In genomic region chr2:215484570-215484969, GRCh38 we compare ENCODE assay signal across 23 cellular contexts.
"Had no signal": no experiment of that assay in that cellular context is flagged by ENCODE, and none has a peak within 500 bp of the region (broad histone marks: within the 10 kb centered on the region; RNA-seq: fewer than 3 reads in every experiment).

No MANE protein-coding gene starts in this region.

- H3K27me3 ChIP-seq: esophagus muscularis mucosa, foreskin keratinocyte, heart right ventricle, left lung had no signal

- H3K4me1 Mint-ChIP-seq: mesothelial cell of epicardium, naive B cell had no signal

- H3K27ac Mint-ChIP-seq: mesothelial cell of epicardium, naive B cell had no signal

- ATAC-seq: foreskin keratinocyte, heart right ventricle, left cardiac atrium, left lung, left ventricle myocardium superior, lower lobe of right lung, mucosa of descending colon had no signal

- DNase-seq: dermis blood vessel endothelial cell; dorsolateral prefrontal cortex; effector CD4-positive, alpha-beta T cell; effector memory CD4-positive, alpha-beta T cell; foreskin keratinocyte; glutamatergic neuron; head of caudate nucleus; heart right ventricle; hippocampal formation; left cardiac atrium; left lung; left ventricle myocardium superior; lower lobe of right lung; mesenchymal stem cell; mucosa of descending colon; naive B cell had no signal

- H3K4me1 ChIP-seq: esophagus muscularis mucosa, left lung, lower lobe of right lung had no signal

- H3K9me3 ChIP-seq: esophagus muscularis mucosa, heart right ventricle, left lung, lower lobe of right lung, mucosa of descending colon had no signal

- H3K27ac ChIP-seq: coronary artery, dorsolateral prefrontal cortex, esophagus muscularis mucosa, foreskin keratinocyte, heart right ventricle, left lung, lower lobe of right lung had no signal

- H3K36me3 Mint-ChIP-seq: mesothelial cell of epicardium, naive B cell had no signal

- FAIRE-seq: colon, endothelial cell of umbilical vein, islet of Langerhans, keratinocyte had no signal

- H3K4me3 ChIP-seq: coronary artery, dorsolateral prefrontal cortex, esophagus muscularis mucosa, heart right ventricle, left lung, lower lobe of right lung, mucosa of descending colon had no signal

- H3K4me3 Mint-ChIP-seq: mesothelial cell of epicardium, naive B cell had no signal

- H3K36me3 ChIP-seq: esophagus muscularis mucosa, heart right ventricle, left lung, lower lobe of right lung had no signal
